ENCODE assay signal across 1 cellular context in the genomic region with DNA sequence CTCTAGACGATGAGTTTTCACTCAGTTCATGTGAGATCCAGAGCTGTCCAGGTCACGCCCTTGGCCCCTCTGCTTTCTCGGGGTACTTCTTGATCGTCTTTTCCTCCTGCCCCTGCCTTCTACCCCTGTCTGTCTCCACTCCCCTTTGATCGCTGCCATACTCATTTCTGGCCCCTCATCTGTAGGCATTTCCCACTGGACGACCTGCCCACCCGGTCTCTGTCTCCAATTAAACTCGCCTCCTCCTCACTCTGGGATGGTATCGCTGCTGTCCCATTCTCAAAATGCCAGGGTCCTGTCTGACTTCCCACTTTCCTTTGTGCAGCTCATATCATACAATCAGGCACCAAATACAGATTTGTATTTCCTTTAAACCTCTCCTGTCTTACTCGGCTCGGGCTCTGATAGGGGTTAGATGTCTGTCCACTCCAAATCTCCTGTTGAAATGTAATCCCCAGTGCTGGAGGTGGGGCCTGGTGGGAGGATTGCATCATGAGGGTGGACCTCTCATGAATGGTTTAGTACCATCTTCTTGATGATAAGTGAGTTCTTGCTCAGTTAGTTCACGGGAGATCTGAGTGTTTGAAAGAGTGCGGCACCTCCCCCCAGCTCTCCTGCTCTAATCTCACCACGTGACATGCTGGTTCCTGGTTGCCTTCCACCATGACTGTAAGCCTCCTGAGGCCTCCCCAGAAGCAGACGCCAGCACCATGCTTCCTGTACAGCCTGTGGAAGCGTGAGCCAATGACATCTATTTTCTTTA.
TF ChIP-seq lines count a peak whose summit lies in the region.

No MANE protein-coding gene starts in this region.

TF ChIP-seq in K562, 482 proteins besides CTCF, POLR2A, EP300 and RAD21 (continued from another document):
- TF ChIP-seq, protein P1, sequence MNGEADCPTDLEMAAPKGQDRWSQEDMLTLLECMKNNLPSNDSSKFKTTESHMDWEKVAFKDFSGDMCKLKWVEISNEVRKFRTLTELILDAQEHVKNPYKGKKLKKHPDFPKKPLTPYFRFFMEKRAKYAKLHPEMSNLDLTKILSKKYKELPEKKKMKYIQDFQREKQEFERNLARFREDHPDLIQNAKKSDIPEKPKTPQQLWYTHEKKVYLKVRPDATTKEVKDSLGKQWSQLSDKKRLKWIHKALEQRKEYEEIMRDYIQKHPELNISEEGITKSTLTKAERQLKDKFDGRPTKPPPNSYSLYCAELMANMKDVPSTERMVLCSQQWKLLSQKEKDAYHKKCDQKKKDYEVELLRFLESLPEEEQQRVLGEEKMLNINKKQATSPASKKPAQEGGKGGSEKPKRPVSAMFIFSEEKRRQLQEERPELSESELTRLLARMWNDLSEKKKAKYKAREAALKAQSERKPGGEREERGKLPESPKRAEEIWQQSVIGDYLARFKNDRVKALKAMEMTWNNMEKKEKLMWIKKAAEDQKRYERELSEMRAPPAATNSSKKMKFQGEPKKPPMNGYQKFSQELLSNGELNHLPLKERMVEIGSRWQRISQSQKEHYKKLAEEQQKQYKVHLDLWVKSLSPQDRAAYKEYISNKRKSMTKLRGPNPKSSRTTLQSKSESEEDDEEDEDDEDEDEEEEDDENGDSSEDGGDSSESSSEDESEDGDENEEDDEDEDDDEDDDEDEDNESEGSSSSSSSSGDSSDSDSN (IDR thresholded peaks at IDR 0.05; ENCODE audit: borderline replicate concordance in 1 of 2, low read depth in 2 of 2, low read length in 2 of 2) = 0 out of 4 replicates have a peak, but pooled peaks of 1 of the 2 experiments have one; percentile 21
- TF ChIP-seq, protein P2, sequence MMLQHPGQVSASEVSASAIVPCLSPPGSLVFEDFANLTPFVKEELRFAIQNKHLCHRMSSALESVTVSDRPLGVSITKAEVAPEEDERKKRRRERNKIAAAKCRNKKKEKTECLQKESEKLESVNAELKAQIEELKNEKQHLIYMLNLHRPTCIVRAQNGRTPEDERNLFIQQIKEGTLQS (IDR thresholded peaks at IDR 0.05) = peak; percentile 99
- TF ChIP-seq, protein P2 (CRISPR knock-in tag; conservative IDR thresholded peaks at IDR 0.05) = peak; percentile 54; the same call in 1 of the 2 replicates
- TF ChIP-seq TRIM28 (IDR thresholded peaks at IDR 0.05) (peak; percentile 96), RBM14 (IDR thresholded peaks at IDR 0.05; ENCODE audit: borderline replicate concordance, insufficient read depth, low read depth, low read length) (no peak), HDAC3 (IDR thresholded peaks at IDR 0.05; ENCODE audit: borderline replicate concordance, partially characterized antibody) (peak; percentile 39), CEBPB (tag; IDR thresholded peaks at IDR 0.05) (peak; percentile 97)
- TF ChIP-seq, protein P3, sequence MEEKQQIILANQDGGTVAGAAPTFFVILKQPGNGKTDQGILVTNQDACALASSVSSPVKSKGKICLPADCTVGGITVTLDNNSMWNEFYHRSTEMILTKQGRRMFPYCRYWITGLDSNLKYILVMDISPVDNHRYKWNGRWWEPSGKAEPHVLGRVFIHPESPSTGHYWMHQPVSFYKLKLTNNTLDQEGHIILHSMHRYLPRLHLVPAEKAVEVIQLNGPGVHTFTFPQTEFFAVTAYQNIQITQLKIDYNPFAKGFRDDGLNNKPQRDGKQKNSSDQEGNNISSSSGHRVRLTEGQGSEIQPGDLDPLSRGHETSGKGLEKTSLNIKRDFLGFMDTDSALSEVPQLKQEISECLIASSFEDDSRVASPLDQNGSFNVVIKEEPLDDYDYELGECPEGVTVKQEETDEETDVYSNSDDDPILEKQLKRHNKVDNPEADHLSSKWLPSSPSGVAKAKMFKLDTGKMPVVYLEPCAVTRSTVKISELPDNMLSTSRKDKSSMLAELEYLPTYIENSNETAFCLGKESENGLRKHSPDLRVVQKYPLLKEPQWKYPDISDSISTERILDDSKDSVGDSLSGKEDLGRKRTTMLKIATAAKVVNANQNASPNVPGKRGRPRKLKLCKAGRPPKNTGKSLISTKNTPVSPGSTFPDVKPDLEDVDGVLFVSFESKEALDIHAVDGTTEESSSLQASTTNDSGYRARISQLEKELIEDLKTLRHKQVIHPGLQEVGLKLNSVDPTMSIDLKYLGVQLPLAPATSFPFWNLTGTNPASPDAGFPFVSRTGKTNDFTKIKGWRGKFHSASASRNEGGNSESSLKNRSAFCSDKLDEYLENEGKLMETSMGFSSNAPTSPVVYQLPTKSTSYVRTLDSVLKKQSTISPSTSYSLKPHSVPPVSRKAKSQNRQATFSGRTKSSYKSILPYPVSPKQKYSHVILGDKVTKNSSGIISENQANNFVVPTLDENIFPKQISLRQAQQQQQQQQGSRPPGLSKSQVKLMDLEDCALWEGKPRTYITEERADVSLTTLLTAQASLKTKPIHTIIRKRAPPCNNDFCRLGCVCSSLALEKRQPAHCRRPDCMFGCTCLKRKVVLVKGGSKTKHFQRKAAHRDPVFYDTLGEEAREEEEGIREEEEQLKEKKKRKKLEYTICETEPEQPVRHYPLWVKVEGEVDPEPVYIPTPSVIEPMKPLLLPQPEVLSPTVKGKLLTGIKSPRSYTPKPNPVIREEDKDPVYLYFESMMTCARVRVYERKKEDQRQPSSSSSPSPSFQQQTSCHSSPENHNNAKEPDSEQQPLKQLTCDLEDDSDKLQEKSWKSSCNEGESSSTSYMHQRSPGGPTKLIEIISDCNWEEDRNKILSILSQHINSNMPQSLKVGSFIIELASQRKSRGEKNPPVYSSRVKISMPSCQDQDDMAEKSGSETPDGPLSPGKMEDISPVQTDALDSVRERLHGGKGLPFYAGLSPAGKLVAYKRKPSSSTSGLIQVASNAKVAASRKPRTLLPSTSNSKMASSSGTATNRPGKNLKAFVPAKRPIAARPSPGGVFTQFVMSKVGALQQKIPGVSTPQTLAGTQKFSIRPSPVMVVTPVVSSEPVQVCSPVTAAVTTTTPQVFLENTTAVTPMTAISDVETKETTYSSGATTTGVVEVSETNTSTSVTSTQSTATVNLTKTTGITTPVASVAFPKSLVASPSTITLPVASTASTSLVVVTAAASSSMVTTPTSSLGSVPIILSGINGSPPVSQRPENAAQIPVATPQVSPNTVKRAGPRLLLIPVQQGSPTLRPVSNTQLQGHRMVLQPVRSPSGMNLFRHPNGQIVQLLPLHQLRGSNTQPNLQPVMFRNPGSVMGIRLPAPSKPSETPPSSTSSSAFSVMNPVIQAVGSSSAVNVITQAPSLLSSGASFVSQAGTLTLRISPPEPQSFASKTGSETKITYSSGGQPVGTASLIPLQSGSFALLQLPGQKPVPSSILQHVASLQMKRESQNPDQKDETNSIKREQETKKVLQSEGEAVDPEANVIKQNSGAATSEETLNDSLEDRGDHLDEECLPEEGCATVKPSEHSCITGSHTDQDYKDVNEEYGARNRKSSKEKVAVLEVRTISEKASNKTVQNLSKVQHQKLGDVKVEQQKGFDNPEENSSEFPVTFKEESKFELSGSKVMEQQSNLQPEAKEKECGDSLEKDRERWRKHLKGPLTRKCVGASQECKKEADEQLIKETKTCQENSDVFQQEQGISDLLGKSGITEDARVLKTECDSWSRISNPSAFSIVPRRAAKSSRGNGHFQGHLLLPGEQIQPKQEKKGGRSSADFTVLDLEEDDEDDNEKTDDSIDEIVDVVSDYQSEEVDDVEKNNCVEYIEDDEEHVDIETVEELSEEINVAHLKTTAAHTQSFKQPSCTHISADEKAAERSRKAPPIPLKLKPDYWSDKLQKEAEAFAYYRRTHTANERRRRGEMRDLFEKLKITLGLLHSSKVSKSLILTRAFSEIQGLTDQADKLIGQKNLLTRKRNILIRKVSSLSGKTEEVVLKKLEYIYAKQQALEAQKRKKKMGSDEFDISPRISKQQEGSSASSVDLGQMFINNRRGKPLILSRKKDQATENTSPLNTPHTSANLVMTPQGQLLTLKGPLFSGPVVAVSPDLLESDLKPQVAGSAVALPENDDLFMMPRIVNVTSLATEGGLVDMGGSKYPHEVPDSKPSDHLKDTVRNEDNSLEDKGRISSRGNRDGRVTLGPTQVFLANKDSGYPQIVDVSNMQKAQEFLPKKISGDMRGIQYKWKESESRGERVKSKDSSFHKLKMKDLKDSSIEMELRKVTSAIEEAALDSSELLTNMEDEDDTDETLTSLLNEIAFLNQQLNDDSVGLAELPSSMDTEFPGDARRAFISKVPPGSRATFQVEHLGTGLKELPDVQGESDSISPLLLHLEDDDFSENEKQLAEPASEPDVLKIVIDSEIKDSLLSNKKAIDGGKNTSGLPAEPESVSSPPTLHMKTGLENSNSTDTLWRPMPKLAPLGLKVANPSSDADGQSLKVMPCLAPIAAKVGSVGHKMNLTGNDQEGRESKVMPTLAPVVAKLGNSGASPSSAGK (IDR thresholded peaks at IDR 0.05) = peak; percentile 71; the same call in 1 of the 2 replicates
TF ChIP-seq in K562: peak in this region for 61.
